Comparison of ENCODE assay signal across 9 cellular contexts in the genomic region with DNA sequence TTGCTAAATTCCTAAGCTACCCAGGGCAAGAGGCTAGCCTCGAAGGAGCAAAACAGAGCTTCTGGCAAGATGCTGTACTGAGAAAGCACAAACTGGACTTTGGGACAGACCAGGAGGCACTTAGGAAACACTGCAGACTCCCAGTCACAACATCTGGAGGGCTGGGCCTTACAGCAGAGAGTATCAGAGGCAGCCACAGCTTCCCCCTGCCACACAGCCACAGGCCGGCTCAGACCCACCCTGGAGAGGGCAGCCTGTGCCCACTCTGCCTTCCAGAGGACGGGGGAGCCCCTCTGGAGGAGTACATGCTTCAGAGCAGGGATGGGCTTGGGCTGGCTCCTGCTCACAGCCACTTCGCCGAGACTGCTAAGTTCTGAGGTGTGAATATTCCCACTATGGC. TPM values are rescaled to one million over a fixed set of nuclear protein-coding genes. Genes with fewer than 3 reads are reported as not detected.
DNase-seq lines count a peak whose midpoint lies in the region; ATAC-seq and TF ChIP-seq lines count a peak whose summit lies in the region.
"Had no signal": no experiment of that assay in that cellular context is flagged by ENCODE, and none has a peak within 500 bp of the region (broad histone marks: within the 10 kb centered on the region; RNA-seq: fewer than 3 reads in every experiment).

No MANE protein-coding gene starts in this region.

- peak overlapping the region; percentile 96 for H3K27ac Mint-ChIP-seq in activated naive CD4-positive, alpha-beta T cell treated with anti-CD3 and anti-CD28 coated beads, Interleukin-2, amount 10 ng/mL, durations not matched to agents 7 days and 5 days
- H3K27ac Mint-ChIP-seq in natural killer cell: peak overlapping the region; percentile 95 to 99

- TF ChIP-seq CTCF in coronary artery (IDR thresholded peaks at IDR 0.05) (no peak), natural killer cell (IDR thresholded peaks at IDR 0.05) (no peak), SK-N-SH (IDR thresholded peaks at IDR 0.05) (no peak)

- H3K36me3 Mint-ChIP-seq in activated naive CD4-positive, alpha-beta T cell treated with anti-CD3 and anti-CD28 coated beads, Interleukin-2, amount 10 ng/mL, durations not matched to agents 7 days and 5 days: peaks cover 81% of the 10 kb centered on the region
- H3K36me3 Mint-ChIP-seq in natural killer cell: peaks cover 22% of the 10 kb centered on the region

- 74% methylated on average over 5 of the region's 5 CpGs for WGBS in urinary bladder
- WGBS in SK-N-SH (ENCODE audit: low lambda C conversion rate): 98% methylated on average over 5 of the region's 5 CpGs

- no peak overlapping the region for H3K9ac ChIP-seq in SK-N-SH

- TF ChIP-seq EP300 in SK-N-SH (IDR thresholded peaks at IDR 0.05; ENCODE audit: borderline replicate concordance in 1 of 2, low read depth in 1 of 2, low read length in 1 of 2): no peak

- no peaks in the 10 kb centered on the region for H3K27me3 ChIP-seq in SK-N-SH (ENCODE audit: insufficient read depth)

- POLR2A ChIA-PET in SK-N-SH (lab: Yijun Ruan, JAX): no interaction called here

- no peaks in the 10 kb centered on the region for H3K9me2 ChIP-seq in SK-N-SH

- DNase-seq in activated naive CD4-positive, alpha-beta T cell treated with anti-CD3 and anti-CD28 coated beads, Interleukin-2, amount 10 ng/mL, durations not matched to agents 7 days and 5 days: no peak
- no peak for DNase-seq in activated naive CD4-positive, alpha-beta T cell treated with anti-CD3 and anti-CD28 coated beads, Interleukin-2, amount 50 U/mL, for 16 hours
- DNase-seq in coronary artery (ENCODE audit: low spot score): no peak
- DNase-seq in natural killer cell: no peak
- DNase-seq in MV-4-11 (lab: John Stamatoyannopoulos, UW): no peak
- no peak for DNase-seq in SK-N-SH
- DNase-seq: NCI-H82 had no signal

- H3K4me1 ChIP-seq in urinary bladder (ENCODE audit: insufficient read depth) (no peaks in the 10 kb centered on the region), SK-N-SH (ENCODE audit: control insufficient read depth in 1 of 2, insufficient read depth in 2 of 2, low read depth in 1 of 2, low read length in 1 of 2) (peaks cover 0 to 4% of the 10 kb centered on the region in 2 experiments; a peak in 2 of 4 replicates)

- intact Hi-C loops in natural killer cell (cut with micrococcal nuclease): no loop called here

- no peaks in the 10 kb centered on the region for H3F3A ChIP-seq in SK-N-SH (replicated peaks; ENCODE audit: insufficient read depth)

- H3K9me3 ChIP-seq in SK-N-SH: no peaks in the 10 kb centered on the region

- H3K4me3 Mint-ChIP-seq in activated naive CD4-positive, alpha-beta T cell treated with anti-CD3 and anti-CD28 coated beads, Interleukin-2, amount 10 ng/mL, durations not matched to agents 7 days and 5 days: peak overlapping the region; percentile 57
- peak overlapping the region; percentile 72 for H3K4me3 Mint-ChIP-seq in natural killer cell

- H3K36me3 ChIP-seq in urinary bladder (ENCODE audit: insufficient read depth) (no peaks in the 10 kb centered on the region), SK-N-SH (replicated peaks in 1 of 2; ENCODE audit: control insufficient read depth in 1 of 2, insufficient read depth in 2 of 2, low read length in 1 of 2) (peaks cover 0 to 19% of the 10 kb centered on the region in 2 experiments)

- CTCF ChIA-PET in activated naive CD4-positive, alpha-beta T cell treated with anti-CD3 and anti-CD28 coated beads, Interleukin-2, amount 10 ng/mL, durations not matched to agents 7 days and 5 days (lab: Charles Lee): interaction anchor here (0.8 to 2.0 kb wide), 7 partner anchors 10 to 165 kb away, joined by 3 to 6 read pairs (median 4); partner anchors contain the start of gene ESYT2
- CTCF ChIA-PET in SK-N-SH (lab: Yijun Ruan, JAX): interaction anchor here (1.6 to 2.0 kb wide), 3 partner anchors 11 to 24 kb away, joined by 4 to 5 read pairs (median 5); no protein-coding TSS in a partner anchor

- H3K4me2 ChIP-seq in SK-N-SH: no peak overlapping the region

- H2AFZ ChIP-seq in SK-N-SH (ENCODE audit: low read depth): no peak overlapping the region

- H3K79me2 ChIP-seq in SK-N-SH (ENCODE audit: insufficient read depth): peaks cover 96% of the 10 kb centered on the region

- no peaks in the 10 kb centered on the region for H3K27me3 Mint-ChIP-seq in activated naive CD4-positive, alpha-beta T cell treated with anti-CD3 and anti-CD28 coated beads, Interleukin-2, amount 10 ng/mL, durations not matched to agents 7 days and 5 days
- no peaks in the 10 kb centered on the region for H3K27me3 Mint-ChIP-seq in natural killer cell (ENCODE audit: low read depth in 2 of 2)

- peak overlapping the region; percentile 72 to 98 for H3K27ac ChIP-seq in coronary artery
- H3K27ac ChIP-seq in urinary bladder (ENCODE audit: low read depth): peak overlapping the region; percentile 31
- H3K27ac ChIP-seq in SK-N-SH (ENCODE audit: low read depth in 2 of 2, low read length in 1 of 2): 0 out of 4 replicates have a peak overlapping the region, but pooled peaks of 1 of the 2 experiments have one; percentile 9

- H3K9me3 Mint-ChIP-seq in activated naive CD4-positive, alpha-beta T cell treated with anti-CD3 and anti-CD28 coated beads, Interleukin-2, amount 10 ng/mL, durations not matched to agents 7 days and 5 days: peaks cover 2% of the 10 kb centered on the region
- H3K9me3 Mint-ChIP-seq in natural killer cell: no peaks in the 10 kb centered on the region

- peaks cover 11% of the 10 kb centered on the region; the same call in 1 of the 2 replicates for H4K20me1 ChIP-seq in SK-N-SH (ENCODE audit: insufficient read depth)

- ATAC-seq in natural killer cell (no peak), HG02938 (IDR thresholded peaks at IDR 0.05; ENCODE audit: unreplicated experiment) (no peak)

- peaks cover 81% of the 10 kb centered on the region for H3K4me1 Mint-ChIP-seq in activated naive CD4-positive, alpha-beta T cell treated with anti-CD3 and anti-CD28 coated beads, Interleukin-2, amount 10 ng/mL, durations not matched to agents 7 days and 5 days
- peaks cover 85 to 86% of the 10 kb centered on the region in 2 donors for H3K4me1 Mint-ChIP-seq in natural killer cell

- no peak for TF ChIP-seq RAD21 in SK-N-SH (IDR thresholded peaks at IDR 0.05; ENCODE audit: low read length)

- H3K4me3 ChIP-seq in coronary artery (peak overlapping the region; percentile 50), urinary bladder (ENCODE audit: low read depth, low read length) (no peak overlapping the region), SK-N-SH (ENCODE audit: low read depth in 2 of 2, low read length in 1 of 2) (no peak overlapping the region)

TF ChIP-seq in SK-N-SH, 30 proteins besides CTCF, POLR2A, EP300 and RAD21:
- TF ChIP-seq FOXJ3 (CRISPR knock-in tag; IDR thresholded peaks at IDR 0.05) (no peak), USF1 (IDR thresholded peaks at IDR 0.05; ENCODE audit: borderline replicate concordance, low read depth) (no peak), TEAD4 (IDR thresholded peaks at IDR 0.05; ENCODE audit: borderline replicate concordance, insufficient read depth) (no peak), FOSL2 (IDR thresholded peaks at IDR 0.05; ENCODE audit: borderline replicate concordance, low read depth) (no peak), RFX5 (IDR thresholded peaks at IDR 0.05; ENCODE audit: low read length) (no peak), MXI1 (IDR thresholded peaks at IDR 0.05; ENCODE audit: low read depth, low read length) (no peak), POLR2AphosphoS5 (IDR thresholded peaks at IDR 0.05; ENCODE audit: low read depth, low read length) (no peak), ELF1 (IDR thresholded peaks at IDR 0.05) (no peak), NFIC (IDR thresholded peaks at IDR 0.05; ENCODE audit: borderline replicate concordance) (no peak), NRF1 (IDR thresholded peaks at IDR 0.05; ENCODE audit: low read depth, low read length) (no peak), GATA2 (CRISPR knock-in tag; IDR thresholded peaks at IDR 0.05) (no peak), RCOR1 (IDR thresholded peaks at IDR 0.05; ENCODE audit: low read length) (no peak), SIN3A (IDR thresholded peaks at IDR 0.05; ENCODE audit: borderline replicate concordance, low read depth, low read length) (no peak)
- TF ChIP-seq, protein P1, sequence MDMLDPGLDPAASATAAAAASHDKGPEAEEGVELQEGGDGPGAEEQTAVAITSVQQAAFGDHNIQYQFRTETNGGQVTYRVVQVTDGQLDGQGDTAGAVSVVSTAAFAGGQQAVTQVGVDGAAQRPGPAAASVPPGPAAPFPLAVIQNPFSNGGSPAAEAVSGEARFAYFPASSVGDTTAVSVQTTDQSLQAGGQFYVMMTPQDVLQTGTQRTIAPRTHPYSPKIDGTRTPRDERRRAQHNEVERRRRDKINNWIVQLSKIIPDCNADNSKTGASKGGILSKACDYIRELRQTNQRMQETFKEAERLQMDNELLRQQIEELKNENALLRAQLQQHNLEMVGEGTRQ (IDR thresholded peaks at IDR 0.05; ENCODE audit: borderline replicate concordance, low read depth, low read length): no peak
TF ChIP-seq in SK-N-SH: peak in this region for 0.

RNA-seq across cellular contexts. Expression of gene ESYT2, which starts 17.4 kb away (rescaled TPM):
- total RNA-seq in natural killer cell (100 to 1,000 TPM; 137 to 163 (median 160) TPM), urinary bladder (106 TPM)
- polyA plus RNA-seq in urinary bladder (61.5 TPM), SK-N-SH (2012; rRNA removed) (34.2 and 42.7 TPM in 2 replicates)
- 34.6 and 42.2 TPM in 2 replicates for polyA plus RNA-seq in SK-N-SH (2012; cell fraction: cytosol; rRNA removed)
- polyA plus RNA-seq in SK-N-SH (2012; cell fraction: nucleus; rRNA removed): 19.3 and 31.3 TPM in 2 replicates

RNA-seq across cellular contexts. Expression of gene DYNC2I1, which starts 44.5 kb away (rescaled TPM):
- total RNA-seq in natural killer cell: 10 to 100 TPM; 19.9 to 25.5 (median 20.1) TPM
- total RNA-seq in urinary bladder: 17.3 TPM
- 13.4 TPM for polyA plus RNA-seq in urinary bladder
- polyA plus RNA-seq in SK-N-SH (2012; rRNA removed): 23.0 and 25.8 TPM in 2 replicates
- 12.8 and 14.4 TPM in 2 replicates for polyA plus RNA-seq in SK-N-SH (2012; cell fraction: cytosol; rRNA removed)
- 89.3 and 188 TPM in 2 replicates for polyA plus RNA-seq in SK-N-SH (2012; cell fraction: nucleus; rRNA removed)
